11 cellular contexts compared by ENCODE assay signal in the genomic region with DNA sequence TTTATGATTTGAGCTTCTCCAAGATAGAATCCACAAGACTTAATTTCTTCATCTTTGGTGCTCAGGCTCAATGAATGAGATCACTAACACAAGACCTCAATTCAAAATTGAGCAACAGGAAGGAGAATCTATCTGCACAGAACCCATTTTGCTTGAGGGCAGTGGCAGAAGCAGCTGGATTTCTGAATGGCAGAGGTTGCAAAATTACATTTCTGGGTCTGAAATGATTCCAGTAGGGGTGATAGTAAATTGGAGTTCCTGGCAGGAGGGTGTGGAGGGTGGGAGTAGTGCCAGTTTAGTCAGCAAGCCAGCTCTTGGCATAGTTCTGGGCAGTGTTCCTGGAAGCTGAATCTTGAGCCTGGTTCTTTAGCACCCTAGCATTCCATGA.
A peak's percentile ranks its signal among the peaks of the same experiment; 100 is the strongest.
DNase-seq lines count a peak whose midpoint lies in the region; ATAC-seq, FAIRE-seq and TF ChIP-seq lines count a peak whose summit lies in the region.
"Had no signal": no experiment of that assay in that cellular context is flagged by ENCODE, and none has a peak within 500 bp of the region (broad histone marks: within the 10 kb centered on the region; RNA-seq: fewer than 3 reads in every experiment).

No MANE protein-coding gene starts in this region.

- no peak overlapping the region for H3K27ac ChIP-seq in right atrium auricular region
- no peak overlapping the region for H3K27ac ChIP-seq in upper lobe of right lung

- no peak for FAIRE-seq in GM12892 (lab: Jason Lieb, UNC)

- H3K36me3 ChIP-seq in right atrium auricular region (no peaks in the 10 kb centered on the region), upper lobe of right lung (no peaks in the 10 kb centered on the region)

- H3K9me3 ChIP-seq in right atrium auricular region (no peaks in the 10 kb centered on the region), upper lobe of right lung (no peaks in the 10 kb centered on the region)

- ATAC-seq in left cardiac atrium (peak; percentile 82 to 99), upper lobe of right lung (peak; percentile 86)
- ATAC-seq: WTC11 had no signal

- H3K27me3 ChIP-seq in right atrium auricular region (no peaks in the 10 kb centered on the region), upper lobe of right lung (no peaks in the 10 kb centered on the region)

- DNase-seq in left cardiac atrium (peak; percentile 25), right atrium auricular region (ENCODE audit: low spot score) (no peak), amniotic epithelial cell (ENCODE audit: low read depth) (peak; percentile 89), iris pigment epithelial cell (ENCODE audit: low read depth) (peak; percentile 85), upper lobe of right lung (no peak), SW 1271 (lab: John Stamatoyannopoulos, UW) (no peak), GM12892 (ENCODE audit: insufficient read length) (no peak), NCI-H345 treated with DMSO at 0.1 percent for 48 hours (lab: John Stamatoyannopoulos, UW; ENCODE audit: unreplicated experiment) (no peak)
- DNase-seq: glutamatergic neuron, NCI-H146 had no signal

- TF ChIP-seq CTCF in right atrium auricular region (IDR thresholded peaks at IDR 0.05) (no peak), upper lobe of right lung (IDR thresholded peaks at IDR 0.05) (no peak)

- H3K4me3 ChIP-seq in right atrium auricular region (no peak overlapping the region), upper lobe of right lung (no peak overlapping the region)

- intact Hi-C loops in left cardiac atrium (cut with DNase I) = no loop called here
- intact Hi-C loops in upper lobe of right lung (cut with DNase I) = no loop called here

- no peak for TF ChIP-seq POLR2A in GM12892 (IDR thresholded peaks at IDR 0.05; ENCODE audit: low read depth, low read length)

- H3K4me1 ChIP-seq in right atrium auricular region (no peaks in the 10 kb centered on the region), upper lobe of right lung (peaks cover 12% of the 10 kb centered on the region)

Comparison
In these comparisons a context has a peak if more than half of its experiments do, and no peak if none do; other contexts are left out.
1. DNase-seq: peak in left cardiac atrium (single experiment), amniotic epithelial cell (single experiment) and iris pigment epithelial cell (single experiment); none in right atrium auricular region (single experiment), upper lobe of right lung (single experiment), SW 1271 (0 of 2), GM12892 (single experiment) and NCI-H345 treated with DMSO at 0.1 percent for 48 hours (single experiment).